ENCODE assay signal across 3 cellular contexts in the genomic region with DNA sequence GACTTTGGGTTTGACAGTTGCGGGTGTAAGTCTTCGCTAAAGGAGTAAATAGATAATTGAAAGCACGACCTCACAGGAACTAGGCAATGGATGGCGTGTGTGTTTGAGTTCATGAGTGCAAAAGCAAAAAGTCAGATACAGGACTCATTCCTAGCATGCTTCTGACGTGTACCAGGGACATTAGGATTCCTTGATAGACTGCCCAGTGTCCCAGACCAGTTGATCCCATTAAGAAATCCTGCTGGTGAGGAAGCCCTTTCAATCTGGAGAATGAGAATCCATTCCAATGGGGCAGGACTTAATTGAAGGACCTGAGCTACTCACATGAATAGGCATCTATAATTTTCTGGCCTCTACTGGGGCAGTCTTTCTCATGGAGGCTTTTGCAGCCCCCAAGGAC.
"Had no signal": no experiment of that assay in that cellular context is flagged by ENCODE, and none has a peak within 500 bp of the region (broad histone marks: within the 10 kb centered on the region; RNA-seq: fewer than 3 reads in every experiment).

No MANE protein-coding gene starts in this region.

- H3K4me3 ChIP-seq: GM12878 had no signal

- DNase-seq: GDM1, GF-D8 had no signal
